ENCODE assay signal across 1 cellular context in the genomic region with DNA sequence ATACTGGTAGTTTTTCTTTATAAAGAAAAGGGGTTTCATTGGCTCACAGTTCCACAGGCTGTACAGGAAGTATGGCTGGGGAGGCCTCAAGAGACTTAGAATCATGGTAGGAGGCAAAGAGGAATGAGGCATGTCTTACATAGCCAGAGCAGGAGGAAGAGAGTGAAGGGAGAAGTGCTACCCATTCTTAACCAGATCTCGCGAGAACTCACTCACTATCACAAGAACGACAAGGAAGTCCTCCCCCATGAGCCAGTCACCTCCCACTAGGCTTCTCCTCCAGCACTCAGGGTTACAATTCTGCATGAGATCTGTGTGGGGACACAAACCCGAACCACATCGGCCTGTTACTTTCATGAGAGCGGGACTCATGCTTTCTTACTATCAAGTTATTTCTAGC.
TF ChIP-seq lines count a peak whose summit lies in the region.

No MANE protein-coding gene starts in this region.

TF ChIP-seq in GM23338, 12 proteins besides CTCF, POLR2A, EP300 and RAD21 (continued from another document):
- TF ChIP-seq, protein P1, sequence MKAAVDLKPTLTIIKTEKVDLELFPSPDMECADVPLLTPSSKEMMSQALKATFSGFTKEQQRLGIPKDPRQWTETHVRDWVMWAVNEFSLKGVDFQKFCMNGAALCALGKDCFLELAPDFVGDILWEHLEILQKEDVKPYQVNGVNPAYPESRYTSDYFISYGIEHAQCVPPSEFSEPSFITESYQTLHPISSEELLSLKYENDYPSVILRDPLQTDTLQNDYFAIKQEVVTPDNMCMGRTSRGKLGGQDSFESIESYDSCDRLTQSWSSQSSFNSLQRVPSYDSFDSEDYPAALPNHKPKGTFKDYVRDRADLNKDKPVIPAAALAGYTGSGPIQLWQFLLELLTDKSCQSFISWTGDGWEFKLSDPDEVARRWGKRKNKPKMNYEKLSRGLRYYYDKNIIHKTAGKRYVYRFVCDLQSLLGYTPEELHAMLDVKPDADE (IDR thresholded peaks at IDR 0.05): no peak
- TF ChIP-seq NANOG (IDR thresholded peaks at IDR 0.05; ENCODE audit: borderline replicate concordance): no peak
- no peak for TF ChIP-seq EZH2 (IDR thresholded peaks at IDR 0.05; ENCODE audit: low read depth, unreplicated experiment)
- no peak for TF ChIP-seq JUNB (IDR thresholded peaks at IDR 0.05; ENCODE audit: unreplicated experiment)
- no peak for TF ChIP-seq EZH2phosphoT487 (IDR thresholded peaks at IDR 0.05; ENCODE audit: unreplicated experiment)
- no peak for TF ChIP-seq CREB1 (CRISPR knock-in tag; IDR thresholded peaks at IDR 0.05; ENCODE audit: low read depth)
- TF ChIP-seq, protein P2, sequence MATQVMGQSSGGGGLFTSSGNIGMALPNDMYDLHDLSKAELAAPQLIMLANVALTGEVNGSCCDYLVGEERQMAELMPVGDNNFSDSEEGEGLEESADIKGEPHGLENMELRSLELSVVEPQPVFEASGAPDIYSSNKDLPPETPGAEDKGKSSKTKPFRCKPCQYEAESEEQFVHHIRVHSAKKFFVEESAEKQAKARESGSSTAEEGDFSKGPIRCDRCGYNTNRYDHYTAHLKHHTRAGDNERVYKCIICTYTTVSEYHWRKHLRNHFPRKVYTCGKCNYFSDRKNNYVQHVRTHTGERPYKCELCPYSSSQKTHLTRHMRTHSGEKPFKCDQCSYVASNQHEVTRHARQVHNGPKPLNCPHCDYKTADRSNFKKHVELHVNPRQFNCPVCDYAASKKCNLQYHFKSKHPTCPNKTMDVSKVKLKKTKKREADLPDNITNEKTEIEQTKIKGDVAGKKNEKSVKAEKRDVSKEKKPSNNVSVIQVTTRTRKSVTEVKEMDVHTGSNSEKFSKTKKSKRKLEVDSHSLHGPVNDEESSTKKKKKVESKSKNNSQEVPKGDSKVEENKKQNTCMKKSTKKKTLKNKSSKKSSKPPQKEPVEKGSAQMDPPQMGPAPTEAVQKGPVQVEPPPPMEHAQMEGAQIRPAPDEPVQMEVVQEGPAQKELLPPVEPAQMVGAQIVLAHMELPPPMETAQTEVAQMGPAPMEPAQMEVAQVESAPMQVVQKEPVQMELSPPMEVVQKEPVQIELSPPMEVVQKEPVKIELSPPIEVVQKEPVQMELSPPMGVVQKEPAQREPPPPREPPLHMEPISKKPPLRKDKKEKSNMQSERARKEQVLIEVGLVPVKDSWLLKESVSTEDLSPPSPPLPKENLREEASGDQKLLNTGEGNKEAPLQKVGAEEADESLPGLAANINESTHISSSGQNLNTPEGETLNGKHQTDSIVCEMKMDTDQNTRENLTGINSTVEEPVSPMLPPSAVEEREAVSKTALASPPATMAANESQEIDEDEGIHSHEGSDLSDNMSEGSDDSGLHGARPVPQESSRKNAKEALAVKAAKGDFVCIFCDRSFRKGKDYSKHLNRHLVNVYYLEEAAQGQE (IDR thresholded peaks at IDR 0.05; ENCODE audit: unreplicated experiment): no peak
- TF ChIP-seq ZNF331 (CRISPR knock-in tag; IDR thresholded peaks at IDR 0.05; ENCODE audit: low read depth): no peak
